ENCODE assay signal across 16 cellular contexts in the genomic region with DNA sequence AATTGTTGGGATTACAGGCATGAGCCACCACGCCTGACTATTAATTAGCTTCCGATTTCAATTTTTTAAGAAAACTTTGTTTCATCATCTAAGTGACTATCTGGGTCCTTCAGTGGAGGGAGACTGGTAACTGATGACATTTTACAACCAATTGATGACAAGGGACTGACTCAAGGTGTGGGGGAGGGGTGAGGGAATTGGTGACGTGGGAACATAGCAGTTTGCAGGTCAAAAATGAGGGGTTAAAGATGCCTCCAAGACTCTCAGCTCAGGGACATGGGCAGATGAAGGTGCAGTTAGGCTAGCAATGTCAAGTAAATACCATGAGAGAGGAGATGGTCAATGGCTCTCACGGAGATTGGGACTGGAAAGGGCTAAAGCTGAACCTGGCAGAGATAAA. TPM values are rescaled to one million over a fixed set of nuclear protein-coding genes. Genes with fewer than 3 reads are reported as not detected.
DNase-seq lines count a peak whose midpoint lies in the region; ATAC-seq lines count a peak whose summit lies in the region.
"Had no signal": no experiment of that assay in that cellular context is flagged by ENCODE, and none has a peak within 500 bp of the region (broad histone marks: within the 10 kb centered on the region; RNA-seq: fewer than 3 reads in every experiment).

No MANE protein-coding gene starts in this region.

- peak overlapping the region; percentile 92 for H3K27ac Mint-ChIP-seq in activated CD4-positive, alpha-beta memory T cell treated with anti-CD3 and anti-CD28 coated beads, Interleukin-2, amount 10 ng/mL, durations not matched to agents 7 days and 5 days
- peak overlapping the region; percentile 73 for H3K27ac Mint-ChIP-seq in memory B cell
- H3K27ac Mint-ChIP-seq: activated naive CD8-positive, alpha-beta T cell treated with anti-CD3 and anti-CD28 coated beads, Interleukin-2, amount 10 ng/mL, durations not matched to agents 7 days and 5 days; H9 had no signal

- ATAC-seq in memory B cell (ENCODE audit: low read depth) (no peak), GM21381 (IDR thresholded peaks at IDR 0.05; ENCODE audit: unreplicated experiment) (no peak), HG03520 (IDR thresholded peaks at IDR 0.05; ENCODE audit: unreplicated experiment) (no peak), Right ventricle myocardium superior (ENCODE audit: poor library complexity) (no peak)

- H3K9me3 Mint-ChIP-seq in activated CD4-positive, alpha-beta memory T cell treated with anti-CD3 and anti-CD28 coated beads, Interleukin-2, amount 10 ng/mL, durations not matched to agents 7 days and 5 days = peaks cover 5% of the 10 kb centered on the region
- no peaks in the 10 kb centered on the region for H3K9me3 Mint-ChIP-seq in memory B cell
- H3K9me3 Mint-ChIP-seq: activated naive CD8-positive, alpha-beta T cell treated with anti-CD3 and anti-CD28 coated beads, Interleukin-2, amount 10 ng/mL, durations not matched to agents 7 days and 5 days had no signal

- POLR2A ChIA-PET in activated CD4-positive, alpha-beta memory T cell treated with anti-CD3 and anti-CD28 coated beads, Interleukin-2, amount 10 ng/mL, durations not matched to agents 7 days and 5 days (lab: Charles Lee) = interaction anchor here (0.7 to 6.0 kb wide), 11 partner anchors 15 to 99 kb away, joined by 3 to 111 read pairs (median 5); a partner anchor contains a TSS

- H3K27me3 Mint-ChIP-seq in activated CD4-positive, alpha-beta memory T cell treated with anti-CD3 and anti-CD28 coated beads, Interleukin-2, amount 10 ng/mL, durations not matched to agents 7 days and 5 days = no peaks in the 10 kb centered on the region
- no peaks in the 10 kb centered on the region for H3K27me3 Mint-ChIP-seq in memory B cell
- H3K27me3 Mint-ChIP-seq: activated naive CD8-positive, alpha-beta T cell treated with anti-CD3 and anti-CD28 coated beads, Interleukin-2, amount 10 ng/mL, durations not matched to agents 7 days and 5 days had no signal

- CTCF ChIA-PET in activated CD4-positive, alpha-beta memory T cell treated with anti-CD3 and anti-CD28 coated beads, Interleukin-2, amount 10 ng/mL, durations not matched to agents 7 days and 5 days (lab: Charles Lee) = interaction anchor here (1.1 to 1.7 kb wide), 4 partner anchors 7 to 103 kb away, joined by 3 to 5 read pairs (median 3); no protein-coding TSS in a partner anchor

- intact Hi-C loops in Right ventricle myocardium superior (cut with DNase I) = no loop called here

- H3K4me1 Mint-ChIP-seq in activated CD4-positive, alpha-beta memory T cell treated with anti-CD3 and anti-CD28 coated beads, Interleukin-2, amount 10 ng/mL, durations not matched to agents 7 days and 5 days = peaks cover 64% of the 10 kb centered on the region
- H3K4me1 Mint-ChIP-seq in memory B cell = peaks cover 16% of the 10 kb centered on the region

- H3K36me3 Mint-ChIP-seq in activated CD4-positive, alpha-beta memory T cell treated with anti-CD3 and anti-CD28 coated beads, Interleukin-2, amount 10 ng/mL, durations not matched to agents 7 days and 5 days (ENCODE audit: low read depth) = peaks cover 26% of the 10 kb centered on the region
- H3K36me3 Mint-ChIP-seq in memory B cell = peaks cover 4% of the 10 kb centered on the region

- peak in 2 of 3 donors; percentile 10 to 40 for DNase-seq in stimulated activated CD4-positive, alpha-beta T cell treated with anti-CD3 and anti-CD28 coated beads, Interleukin-12 subunit alpha, Interleukin-12 subunit beta, amount 100 ng/mL, for 48 hours (ENCODE audit: low read depth in 2 of 3, low spot score in 1 of 3)
- no peak for DNase-seq in stimulated activated CD4-positive, alpha-beta T cell treated with anti-CD3 and anti-CD28 coated beads, Interleukin-12 subunit alpha, Interleukin-12 subunit beta, amount 100 ng/mL, for 4 hours
- DNase-seq in activated CD4-positive, alpha-beta memory T cell treated with anti-CD3 and anti-CD28 coated beads, Interleukin-2, amount 10 ng/mL, durations not matched to agents 7 days and 5 days = no peak
- DNase-seq in memory B cell (ENCODE audit: low spot score in 2 of 2) (no peak), Right ventricle myocardium superior (no peak)
- DNase-seq: activated naive CD8-positive, alpha-beta T cell treated with anti-CD3 and anti-CD28 coated beads, Interleukin-2, amount 10 ng/mL, durations not matched to agents 7 days and 5 days; brain microvascular endothelial cell; foreskin melanocyte; H9; IMR-90; midbrain; NCI-H226; Peyer's patch had no signal

- H3K4me3 Mint-ChIP-seq in activated CD4-positive, alpha-beta memory T cell treated with anti-CD3 and anti-CD28 coated beads, Interleukin-2, amount 10 ng/mL, durations not matched to agents 7 days and 5 days = no peak overlapping the region
- no peak overlapping the region for H3K4me3 Mint-ChIP-seq in memory B cell
- H3K4me3 Mint-ChIP-seq: activated naive CD8-positive, alpha-beta T cell treated with anti-CD3 and anti-CD28 coated beads, Interleukin-2, amount 10 ng/mL, durations not matched to agents 7 days and 5 days; H9 had no signal

RNA-seq across cellular contexts. Expression of a gene that starts 5.7 kb away (rescaled TPM):
- not detected for total RNA-seq in activated CD4-positive, alpha-beta memory T cell treated with anti-CD3 and anti-CD28 coated beads, Interleukin-2, amount 10 ng/mL, durations not matched to agents 7 days and 5 days
- total RNA-seq in Right ventricle myocardium superior = 0.35 TPM
- total RNA-seq: activated naive CD8-positive, alpha-beta T cell treated with anti-CD3 and anti-CD28 coated beads, Interleukin-2, amount 10 ng/mL, durations not matched to agents 7 days and 5 days; H9; IMR-90; MCF 10A had no signal

Comparison
In these comparisons a context has a peak if more than half of its experiments do, and no peak if none do; other contexts are left out.
1. DNase-seq: peak in stimulated activated CD4-positive, alpha-beta T cell treated with anti-CD3 and anti-CD28 coated beads, Interleukin-12 subunit alpha, Interleukin-12 subunit beta, amount 100 ng/mL, for 48 hours (2 of 3); none in stimulated activated CD4-positive, alpha-beta T cell treated with anti-CD3 and anti-CD28 coated beads, Interleukin-12 subunit alpha, Interleukin-12 subunit beta, amount 100 ng/mL, for 4 hours (single experiment), activated CD4-positive, alpha-beta memory T cell treated with anti-CD3 and anti-CD28 coated beads, Interleukin-2, amount 10 ng/mL, durations not matched to agents 7 days and 5 days (single experiment), memory B cell (0 of 2) and Right ventricle myocardium superior (single experiment).